27 cellular contexts compared by ENCODE assay signal in genomic region chr6:145235207-145235606, GRCh38.
"Had no signal": no experiment of that assay in that cellular context is flagged by ENCODE, and none has a peak within 500 bp of the region (broad histone marks: within the 10 kb centered on the region; RNA-seq: fewer than 3 reads in every experiment).

No MANE protein-coding gene starts in this region.

- H3K79me2 ChIP-seq: hepatocyte had no signal

- H3K4me2 ChIP-seq: hepatocyte had no signal

- H3K9me3 ChIP-seq: gastrocnemius medialis, neutrophil, pancreas, right atrium auricular region, sigmoid colon, stomach, thyroid gland, vagina had no signal

- H3K27ac ChIP-seq: coronary artery, gastrocnemius medialis, hepatocyte, neutrophil, pancreas, right atrium auricular region, sigmoid colon, stomach, thyroid gland, vagina had no signal

- FAIRE-seq: endometrium, kidney, pancreas had no signal

- H3K27ac Mint-ChIP-seq: memory B cell; natural killer cell treated with Interleukin-12 subunit alpha and Interleukin-12 subunit beta and Interleukin-15 and Interleukin-18, amount 100 ng/mL, for 72 hours; stimulated activated effector memory CD8-positive, alpha-beta T cell treated with anti-CD3 and anti-CD28 coated beads, Interleukin-12 subunit alpha, Interleukin-12 subunit beta, amount 100 ng/mL, for 72 hours had no signal

- H2AFZ ChIP-seq: hepatocyte had no signal

- H3K4me1 Mint-ChIP-seq: memory B cell; stimulated activated effector memory CD8-positive, alpha-beta T cell treated with anti-CD3 and anti-CD28 coated beads, Interleukin-12 subunit alpha, Interleukin-12 subunit beta, amount 100 ng/mL, for 72 hours had no signal

- H3K4me3 ChIP-seq: coronary artery, gastrocnemius medialis, hepatocyte, lung, pancreas, right atrium auricular region, sigmoid colon, stomach, thyroid gland, vagina had no signal

- ATAC-seq: gastrocnemius medialis; left lobe of liver; natural killer cell treated with Interleukin-12 subunit alpha and Interleukin-12 subunit beta and Interleukin-15 and Interleukin-18, amount 100 ng/mL, for 72 hours; pancreas; stimulated activated effector memory CD8-positive, alpha-beta T cell treated with anti-CD3 and anti-CD28 coated beads, Interleukin-12 subunit alpha, Interleukin-12 subunit beta, amount 100 ng/mL, for 72 hours had no signal

- H3K4me3 Mint-ChIP-seq: memory B cell; natural killer cell treated with Interleukin-12 subunit alpha and Interleukin-12 subunit beta and Interleukin-15 and Interleukin-18, amount 100 ng/mL, for 72 hours; neural crest cell; stimulated activated effector memory CD8-positive, alpha-beta T cell treated with anti-CD3 and anti-CD28 coated beads, Interleukin-12 subunit alpha, Interleukin-12 subunit beta, amount 100 ng/mL, for 72 hours had no signal

- H3K27me3 ChIP-seq: gastrocnemius medialis, hepatocyte, neutrophil, pancreas, right atrium auricular region, sigmoid colon, stomach, thyroid gland, vagina had no signal

- H3K36me3 ChIP-seq: gastrocnemius medialis, neutrophil, pancreas, right atrium auricular region, sigmoid colon, stomach, thyroid gland, vagina had no signal

- H3K36me3 Mint-ChIP-seq: memory B cell; natural killer cell treated with Interleukin-12 subunit alpha and Interleukin-12 subunit beta and Interleukin-15 and Interleukin-18, amount 100 ng/mL, for 72 hours; stimulated activated effector memory CD8-positive, alpha-beta T cell treated with anti-CD3 and anti-CD28 coated beads, Interleukin-12 subunit alpha, Interleukin-12 subunit beta, amount 100 ng/mL, for 72 hours had no signal

- DNase-seq: dermis blood vessel endothelial cell; effector memory CD4-positive, alpha-beta T cell; erythroblast; foreskin fibroblast; gastrocnemius medialis; head of caudate nucleus; kidney; pancreas; sigmoid colon; stimulated activated CD4-positive, alpha-beta T cell treated with anti-CD3 and anti-CD28 coated beads, Interleukin-2, amount 100 ng/mL, for 24 hours; stimulated activated CD4-positive, alpha-beta T cell treated with anti-CD3 and anti-CD28 coated beads, Interleukin-4, amount 100 ng/mL, for 24 hours; stimulated activated naive CD4-positive, alpha-beta T cell treated with Interleukin-2 at 50 U/mL for 16 hours; stomach; thyroid gland; trophoblast cell had no signal

- H3K4me1 ChIP-seq: gastrocnemius medialis, pancreas, right atrium auricular region, sigmoid colon, stomach, thyroid gland, vagina had no signal
